In the genomic region with DNA sequence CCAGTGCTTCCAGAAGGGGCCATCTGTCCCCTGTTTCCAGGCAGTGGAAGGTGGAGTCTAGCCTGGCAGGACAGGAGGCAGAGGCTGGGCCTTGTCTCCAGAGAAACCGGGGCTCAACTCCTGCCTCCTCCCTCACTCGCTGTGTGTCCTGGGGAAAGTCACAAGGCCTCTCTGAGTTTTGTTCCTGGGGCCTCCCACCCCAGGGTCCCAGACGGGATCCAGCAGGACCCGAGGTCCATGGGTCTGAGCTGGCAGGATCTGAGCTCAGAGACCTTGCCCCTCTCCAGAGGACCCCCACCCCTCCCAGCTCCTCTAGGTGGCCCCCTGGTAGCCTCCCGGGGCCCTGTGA, we compare ENCODE assay signal across 11 cellular contexts.
DNase-seq lines count a peak whose midpoint lies in the region; ATAC-seq and TF ChIP-seq lines count a peak whose summit lies in the region.
"Had no signal": no experiment of that assay in that cellular context is flagged by ENCODE, and none has a peak within 500 bp of the region (broad histone marks: within the 10 kb centered on the region; RNA-seq: fewer than 3 reads in every experiment).

No MANE protein-coding gene starts in this region.

- peaks cover 18% of the 10 kb centered on the region for H3K4me1 Mint-ChIP-seq in HFFc6 (ENCODE audit: low read depth)

- TF ChIP-seq CTCF in RWPE1 (conservative IDR thresholded peaks at IDR 0.05; ENCODE audit: low read depth), result no peak
- no peak for TF ChIP-seq CTCF in osteoblast (IDR thresholded peaks at IDR 0.05; ENCODE audit: extremely low read depth, low read depth, low read length)
- no peak for TF ChIP-seq CTCF in HFFc6 (IDR thresholded peaks at IDR 0.05)
- no peak for TF ChIP-seq CTCF in PC-9 (conservative IDR thresholded peaks at IDR 0.05)

- H3K4me1 ChIP-seq in ACC112 (ENCODE audit: control insufficient read depth, insufficient read depth, low read length, unreplicated experiment), result peaks cover 15% of the 10 kb centered on the region
- H3K4me1 ChIP-seq in esophagus (ENCODE audit: control insufficient read depth in 2 of 2, insufficient read depth in 2 of 2, low read length in 1 of 2), result peaks cover 2 to 26% of the 10 kb centered on the region in 2 donors
- H3K4me1 ChIP-seq in osteoblast (ENCODE audit: insufficient read depth, low read length), result peaks cover 40% of the 10 kb centered on the region
- H3K4me1 ChIP-seq in PC-9 (replicated peaks; ENCODE audit: insufficient read depth), result no peaks in the 10 kb centered on the region

- no peaks in the 10 kb centered on the region for H3K36me3 Mint-ChIP-seq in HFFc6 (ENCODE audit: low read depth)
- H3K36me3 Mint-ChIP-seq: naive thymus-derived CD4-positive, alpha-beta T cell had no signal

- POLR2A ChIA-PET in RWPE1 (lab: Yijun Ruan, JAX; ENCODE audit: low non-redundant PET), result no interaction called here
- POLR2A ChIA-PET in PC-9 (lab: Charles Lee; ENCODE audit: unreplicated experiment), result interaction anchor here (0.5 kb wide), 1 partner anchor 516 kb away, joined by 3 read pairs; no protein-coding TSS in a partner anchor

- H2AFZ ChIP-seq in ACC112 (ENCODE audit: low read length, unreplicated experiment) (no peak overlapping the region), osteoblast (ENCODE audit: low read length) (peak overlapping the region; percentile 69), PC-9 (no peak overlapping the region)

- no peak overlapping the region; the same call in 1 of the 2 replicates for H3K4me3 Mint-ChIP-seq in HFFc6
- H3K4me3 Mint-ChIP-seq: naive thymus-derived CD4-positive, alpha-beta T cell; stimulated activated naive CD8-positive, alpha-beta T cell treated with anti-CD3 and anti-CD28 coated beads, Interleukin-15, Interleukin-2, amounts not matched to agents 100 ng/mL and 50 ng/mL, for 24 hours; T-helper 2 cell treated with Interferon-gamma antibody and Interleukin-4, amounts not matched to agents 5 μg/mL and 100 μg/mL, for 36 hours had no signal

- H3K9me3 ChIP-seq in esophagus (ENCODE audit: control insufficient read depth in 2 of 2, insufficient read depth in 1 of 2, low read depth in 1 of 2, low read length in 1 of 2), result no peaks in the 10 kb centered on the region
- no peaks in the 10 kb centered on the region for H3K9me3 ChIP-seq in osteoblast (ENCODE audit: low read depth, low read length)
- H3K9me3 ChIP-seq in PC-9 (ENCODE audit: insufficient read depth, low read depth), result no peaks in the 10 kb centered on the region

- H3K27ac Mint-ChIP-seq in HFFc6, result no peak overlapping the region
- H3K27ac Mint-ChIP-seq: stimulated activated naive CD8-positive, alpha-beta T cell treated with anti-CD3 and anti-CD28 coated beads, Interleukin-15, Interleukin-2, amounts not matched to agents 100 ng/mL and 50 ng/mL, for 24 hours had no signal

- H3F3A ChIP-seq in PC-9 (ENCODE audit: insufficient read depth, low read depth), result no peaks in the 10 kb centered on the region

- WGBS in esophagus, 2 donors, result 55 to 73% methylated on average over 5 of the region's 5 CpGs

- no peaks in the 10 kb centered on the region for H3K36me3 ChIP-seq in ACC112 (ENCODE audit: insufficient read depth, low read length)
- no peaks in the 10 kb centered on the region for H3K36me3 ChIP-seq in esophagus (ENCODE audit: control insufficient read depth in 2 of 2, insufficient read depth in 2 of 2, low read length in 1 of 2)
- no peaks in the 10 kb centered on the region for H3K36me3 ChIP-seq in osteoblast (ENCODE audit: insufficient read depth, low read length)
- no peaks in the 10 kb centered on the region for H3K36me3 ChIP-seq in PC-9 (ENCODE audit: low read depth)

- peak overlapping the region; percentile 24; the same call in 1 of the 2 replicates for H3K27ac ChIP-seq in ACC112 (ENCODE audit: low read depth, low read length)
- peak overlapping the region; percentile 85 for H3K27ac ChIP-seq in RWPE1
- peak overlapping the region; percentile 15 to 89 for H3K27ac ChIP-seq in esophagus (ENCODE audit: low read depth in 2 of 2, low read length in 1 of 2)
- H3K27ac ChIP-seq in osteoblast (ENCODE audit: low read depth, low read length), result peak overlapping the region; percentile 66
- no peak overlapping the region for H3K27ac ChIP-seq in PC-9

- CTCF ChIA-PET in RWPE1 (lab: Yijun Ruan, JAX), result interaction anchor here (0.6 to 2.9 kb wide), 22 partner anchors 9 to 456 kb away, joined by 3 to 23 read pairs (median 4); no protein-coding TSS in a partner anchor
- CTCF ChIA-PET in PC-9 (lab: Charles Lee), result interaction anchor here (0.7 to 1.3 kb wide), 2 partner anchors 30 to 212 kb away, joined by 3 to 6 read pairs; no protein-coding TSS in a partner anchor

- no peaks in the 10 kb centered on the region for H3K9me2 ChIP-seq in PC-9 (ENCODE audit: insufficient read depth)

- H3K27me3 Mint-ChIP-seq in HFFc6 (ENCODE audit: insufficient read depth), result peaks cover 13% of the 10 kb centered on the region

- no TSS peak for BruUV-seq in PC-9 (replicated peaks; lab: Mats Ljungman, UMichigan)

- H3K79me2 ChIP-seq in ACC112 (ENCODE audit: control insufficient read depth, insufficient read depth, low read length, unreplicated experiment) (no peaks in the 10 kb centered on the region), osteoblast (ENCODE audit: insufficient read depth, low read length) (no peaks in the 10 kb centered on the region), PC-9 (ENCODE audit: low read depth) (no peaks in the 10 kb centered on the region)

- H3K9me3 Mint-ChIP-seq in HFFc6, result no peaks in the 10 kb centered on the region
- H3K9me3 Mint-ChIP-seq: naive thymus-derived CD4-positive, alpha-beta T cell; stimulated activated naive CD8-positive, alpha-beta T cell treated with anti-CD3 and anti-CD28 coated beads, Interleukin-15, Interleukin-2, amounts not matched to agents 100 ng/mL and 50 ng/mL, for 24 hours; T-helper 2 cell treated with Interferon-gamma antibody and Interleukin-4, amounts not matched to agents 5 μg/mL and 100 μg/mL, for 36 hours had no signal

- H3K4me3 ChIP-seq in ACC112 (ENCODE audit: low read depth, low read length) (no peak overlapping the region), esophagus (ENCODE audit: low read depth in 1 of 2, low read length in 2 of 2) (no peak overlapping the region), osteoblast (ENCODE audit: insufficient read depth, low read length) (no peak overlapping the region), PC-9 (no peak overlapping the region)

- DNase-seq in RWPE1 (ENCODE audit: low spot score) (no peak), osteoblast (ENCODE audit: insufficient read length, low spot score, missing footprints) (no peak), HFFc6 (no peak), middle frontal gyrus (ENCODE audit: extremely low spot score, low spot score) (no peak), PC-9 (no peak)

- H3K27me3 ChIP-seq in ACC112 (ENCODE audit: insufficient read depth, low read length) (no peaks in the 10 kb centered on the region), esophagus (ENCODE audit: control insufficient read depth in 1 of 2, insufficient read depth in 2 of 2, low read length in 2 of 2) (no peaks in the 10 kb centered on the region), osteoblast (ENCODE audit: insufficient read depth, low read length) (no peaks in the 10 kb centered on the region), PC-9 (ENCODE audit: insufficient read depth, low read depth) (no peaks in the 10 kb centered on the region)

- H4K20me1 ChIP-seq in osteoblast (ENCODE audit: insufficient read depth, low read length) (no peaks in the 10 kb centered on the region), PC-9 (ENCODE audit: insufficient read depth) (no peaks in the 10 kb centered on the region)

- intact Hi-C loops in PC-9 (cut with micrococcal nuclease; ENCODE audit: unreplicated experiment), result no loop called here

- H3K4me2 ChIP-seq in osteoblast (ENCODE audit: insufficient read depth, low read length) (peak overlapping the region; percentile 64), PC-9 (no peak overlapping the region)

- ATAC-seq in GM21529 (IDR thresholded peaks at IDR 0.05; ENCODE audit: unreplicated experiment), result no peak
